17 cellular contexts compared by ENCODE assay signal in the genomic region with DNA sequence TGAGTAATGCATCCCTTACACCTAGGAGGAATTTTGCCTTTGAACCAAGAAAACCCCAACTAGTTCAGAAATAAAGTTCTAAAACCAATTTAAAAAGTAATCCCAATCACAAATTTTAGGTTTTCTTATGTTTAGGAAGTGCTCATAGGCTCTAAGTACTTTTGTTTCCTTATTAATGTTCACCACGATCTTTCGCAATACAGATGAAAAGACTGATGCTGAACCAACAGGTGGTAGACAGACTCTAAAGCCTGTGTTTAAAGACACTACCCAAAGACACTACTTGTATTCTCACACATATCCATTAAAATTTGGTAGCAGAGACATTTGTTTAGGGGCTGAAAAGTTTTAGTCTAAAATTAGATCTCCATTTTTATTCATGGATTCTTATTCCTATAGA.
"Had no signal": no experiment of that assay in that cellular context is flagged by ENCODE, and none has a peak within 500 bp of the region (broad histone marks: within the 10 kb centered on the region; RNA-seq: fewer than 3 reads in every experiment).

No MANE protein-coding gene starts in this region.

- DNase-seq: activated B cell treated with CpG ODN at 0.5 μM for 24 hours; activated CD4-positive, alpha-beta T cell treated with anti-CD3 and anti-CD28 coated beads for 48 hours; activated CD8-positive, alpha-beta T cell treated with anti-CD3 and anti-CD28 coated beads for 36 hours; activated effector memory CD4-positive, alpha-beta T cell treated with Interleukin-2 at 50 U/mL for 16 hours; activated naive CD4-positive, alpha-beta T cell treated with anti-CD3 and anti-CD28 coated beads, Interleukin-2, amount 50 U/mL, for 16 hours; activated T-cell treated with anti-CD3 and anti-CD28 coated beads, Interleukin-2, amount 50 U/mL, for 4 hours; left ventricle myocardium superior; mesenchymal stem cell; natural killer cell; nucleus accumbens; posterior cingulate gyrus; retina; stimulated activated CD4-positive, alpha-beta T cell treated with anti-CD3 and anti-CD28 coated beads, Interleukin-15, amount 100 ng/mL, for 24 hours; stimulated activated CD4-positive, alpha-beta T cell treated with anti-CD3 and anti-CD28 coated beads, Interleukin-4, amount 100 ng/mL, for 1 hour; stimulated activated naive B cell treated with anti-CD40 and anti-IgM and Interleukin-4, amounts not matched to agents 10 μg/mL and 1 μg/mL and 100 μg/mL, for 72 hours had no signal

- H3K27ac ChIP-seq: esophagus muscularis mucosa, thyroid gland had no signal

- ATAC-seq: activated CD8-positive, alpha-beta T cell treated with anti-CD3 and anti-CD28 coated beads for 36 hours; activated T-cell treated with anti-CD3 and anti-CD28 coated beads, Interleukin-2, amount 50 U/mL, for 4 hours; left ventricle myocardium superior; natural killer cell; stimulated activated naive B cell treated with anti-CD40 and anti-IgM and Interleukin-4, amounts not matched to agents 10 μg/mL and 1 μg/mL and 100 μg/mL, for 72 hours had no signal

- H3K9me3 ChIP-seq: esophagus muscularis mucosa, thyroid gland had no signal

- H3K36me3 ChIP-seq: thyroid gland had no signal

- H3K4me3 ChIP-seq: esophagus muscularis mucosa, thyroid gland had no signal

- H3K27me3 ChIP-seq: esophagus muscularis mucosa, thyroid gland had no signal
